Comparison of ENCODE assay signal across 30 cellular contexts in genomic region chr3:72613871-72614270, GRCh38.
"Had no signal": no experiment of that assay in that cellular context is flagged by ENCODE, and none has a peak within 500 bp of the region (broad histone marks: within the 10 kb centered on the region; RNA-seq: fewer than 3 reads in every experiment).

No MANE protein-coding gene starts in this region.

- H3K27ac Mint-ChIP-seq: activated CD4-positive, alpha-beta T cell treated with anti-CD3 and anti-CD28 coated beads, Interleukin-2, amount 10 ng/mL, durations not matched to agents 24 days and 14 days; activated CD8-positive, alpha-beta T cell treated with anti-CD3 and anti-CD28 coated beads for 36 hours; activated naive CD4-positive, alpha-beta T cell treated with anti-CD3 and anti-CD28 coated beads, Interleukin-2, amount 50 U/mL, for 24 hours; activated naive CD8-positive, alpha-beta T cell treated with anti-CD3 and anti-CD28 coated beads, Interleukin-2, amount 10 ng/mL, durations not matched to agents 7 days and 5 days; activated T-cell treated with anti-CD3 and anti-CD28 coated beads, Interleukin-2, amount 50 U/mL, for 24 hours; activated T-helper 2 cell treated with anti-CD3 and anti-CD28 coated beads, Interferon-gamma antibody, Interleukin-2, Interleukin-4, amounts not matched to agents 10 μg/mL and 5 μg/mL and 100 μg/mL, durations not matched to agents 14 hours and 24 hours and 36 hours; T-helper 1 cell treated with Interleukin-12 subunit alpha and Interleukin-12 subunit beta and Interleukin-4 antibody, amounts not matched to agents 30 μg/mL and 1 μg/mL, for 36 hours; T-helper 2 cell treated with Interferon-gamma antibody and Interleukin-4, amounts not matched to agents 5 μg/mL and 100 μg/mL, for 36 hours had no signal

- H3K4me1 ChIP-seq: ascending aorta, Peyer's patch had no signal

- H3K9me3 ChIP-seq: ascending aorta, Peyer's patch, SJCRH30 had no signal

- DNase-seq: activated CD4-positive, alpha-beta T cell treated with anti-CD3 and anti-CD28 coated beads, Interleukin-2, amount 10 ng/mL, durations not matched to agents 24 days and 14 days; activated CD4-positive, alpha-beta T cell treated with anti-CD3 and anti-CD28 coated beads, Interleukin-2, amount 50 U/mL, for 4 hours; activated CD8-positive, alpha-beta T cell treated with anti-CD3 and anti-CD28 coated beads for 36 hours; activated gamma-delta T cell; activated naive CD4-positive, alpha-beta T cell treated with Interleukin-2 at 50 U/mL for 16 hours; activated naive CD8-positive, alpha-beta T cell treated with anti-CD3 and anti-CD28 coated beads, Interleukin-2, amount 10 ng/mL, durations not matched to agents 7 days and 5 days; activated T-cell treated with anti-CD3 and anti-CD28 coated beads, Interleukin-2, amount 50 U/mL, for 24 hours; amygdala; NCI-H1105; NCI-H1417 treated with DMSO at 0.1 percent for 48 hours; NCI-H187 treated with DMSO at 0.1 percent for 48 hours; NCI-H2081; NCI-H226; NCI-H446 treated with DMSO at 0.1 percent for 48 hours; NCI-H524; NCI-H69; NCI-H82; Peyer's patch; SJCRH30 had no signal

- H3K27me3 ChIP-seq: ascending aorta, cardiac muscle cell, Peyer's patch, SJCRH30 had no signal

- H3K9me3 Mint-ChIP-seq: central memory CD8-positive, alpha-beta T cell; T-helper 2 cell treated with Interferon-gamma antibody and Interleukin-4, amounts not matched to agents 5 μg/mL and 100 μg/mL, for 36 hours had no signal

- H3K4me3 ChIP-seq: ascending aorta, cardiac muscle cell, Peyer's patch, SJCRH30, SK-N-MC had no signal

- H3K27me3 Mint-ChIP-seq: activated CD4-positive, alpha-beta T cell treated with anti-CD3 and anti-CD28 coated beads, Interleukin-2, amount 10 ng/mL, durations not matched to agents 24 days and 14 days; activated CD8-positive, alpha-beta T cell treated with anti-CD3 and anti-CD28 coated beads for 36 hours; activated naive CD4-positive, alpha-beta T cell treated with anti-CD3 and anti-CD28 coated beads, Interleukin-2, amount 50 U/mL, for 24 hours; activated naive CD8-positive, alpha-beta T cell treated with anti-CD3 and anti-CD28 coated beads, Interleukin-2, amount 10 ng/mL, durations not matched to agents 7 days and 5 days; activated T-cell treated with anti-CD3 and anti-CD28 coated beads, Interleukin-2, amount 50 U/mL, for 24 hours had no signal

- ATAC-seq: activated CD8-positive, alpha-beta T cell treated with anti-CD3 and anti-CD28 coated beads for 36 hours; Right ventricle myocardium inferior had no signal

- H3K27ac ChIP-seq: ascending aorta, Peyer's patch, RWPE1, SJCRH30, SK-N-MC had no signal

- FAIRE-seq: TTC549 had no signal

- H3K4me3 Mint-ChIP-seq: activated CD4-positive, alpha-beta T cell treated with anti-CD3 and anti-CD28 coated beads, Interleukin-2, amount 10 ng/mL, durations not matched to agents 24 days and 14 days; activated CD8-positive, alpha-beta T cell treated with anti-CD3 and anti-CD28 coated beads for 36 hours; activated naive CD4-positive, alpha-beta T cell treated with anti-CD3 and anti-CD28 coated beads, Interleukin-2, amount 50 U/mL, for 24 hours; activated T-cell treated with anti-CD3 and anti-CD28 coated beads, Interleukin-2, amount 50 U/mL, for 24 hours; central memory CD8-positive, alpha-beta T cell; T-helper 1 cell treated with Interleukin-12 subunit alpha and Interleukin-12 subunit beta and Interleukin-4 antibody, amounts not matched to agents 30 μg/mL and 1 μg/mL, for 36 hours; T-helper 2 cell treated with Interferon-gamma antibody and Interleukin-4, amounts not matched to agents 5 μg/mL and 100 μg/mL, for 36 hours had no signal

- H3K36me3 ChIP-seq: ascending aorta, cardiac muscle cell, Peyer's patch, SJCRH30 had no signal
